Comparison of ENCODE assay signal across 14 cellular contexts in genomic region chr2:84799772-84800171, GRCh38.
DNase-seq lines count a peak whose midpoint lies in the region; ATAC-seq and TF ChIP-seq lines count a peak whose summit lies in the region.
"Had no signal": no experiment of that assay in that cellular context is flagged by ENCODE, and none has a peak within 500 bp of the region (broad histone marks: within the 10 kb centered on the region; RNA-seq: fewer than 3 reads in every experiment).

No MANE protein-coding gene starts in this region.

- H3K4me1 Mint-ChIP-seq in activated CD4-positive, alpha-beta T cell treated with anti-CD3 and anti-CD28 coated beads, Interleukin-2, amount 10 ng/mL, durations not matched to agents 24 days and 14 days, result peaks cover 15% of the 10 kb centered on the region
- peaks cover 13 to 54% (median 40%) of the 10 kb centered on the region in 7 donors for H3K4me1 Mint-ChIP-seq in naive thymus-derived CD4-positive, alpha-beta T cell
- H3K4me1 Mint-ChIP-seq: naive B cell had no signal

- H3K36me3 ChIP-seq in HUES48 (ENCODE audit: control insufficient read depth, insufficient read depth, low read length) (no peaks in the 10 kb centered on the region), BE2C (no peaks in the 10 kb centered on the region)
- H3K36me3 ChIP-seq in naive thymus-derived CD4-positive, alpha-beta T cell (ENCODE audit: control insufficient read depth in 2 of 3, insufficient read depth in 3 of 3, low read length in 3 of 3), result no peaks in the 10 kb centered on the region

- H3K36me3 Mint-ChIP-seq in activated CD4-positive, alpha-beta T cell treated with anti-CD3 and anti-CD28 coated beads, Interleukin-2, amount 10 ng/mL, durations not matched to agents 24 days and 14 days (ENCODE audit: low read depth), result peaks cover 4% of the 10 kb centered on the region
- H3K36me3 Mint-ChIP-seq in naive thymus-derived CD4-positive, alpha-beta T cell, result peaks cover 0 to 25% (median 3%) of the 10 kb centered on the region in 5 donors
- H3K36me3 Mint-ChIP-seq: naive B cell had no signal

- no peak overlapping the region for H3K9ac ChIP-seq in HUES48 (ENCODE audit: low read depth, low read length)

- POLR2A ChIA-PET in naive thymus-derived CD4-positive, alpha-beta T cell (lab: Charles Lee), result no interaction called here

- no peak for TF ChIP-seq CTCF in BE2C (IDR thresholded peaks at IDR 0.05; ENCODE audit: low read depth, low read length)

- H3K9me3 ChIP-seq in HUES48 (ENCODE audit: control insufficient read depth, insufficient read depth, low read length) (no peaks in the 10 kb centered on the region), BE2C (no peaks in the 10 kb centered on the region)
- no peaks in the 10 kb centered on the region for H3K9me3 ChIP-seq in naive thymus-derived CD4-positive, alpha-beta T cell (ENCODE audit: control insufficient read depth in 2 of 3, low read length in 3 of 3)

- peak; percentile 10 for ATAC-seq in GM21576 (IDR thresholded peaks at IDR 0.05; ENCODE audit: unreplicated experiment)
- ATAC-seq in naive thymus-derived CD4-positive, alpha-beta T cell, result no peak

- no peak overlapping the region for H3K27ac Mint-ChIP-seq in activated CD4-positive, alpha-beta T cell treated with anti-CD3 and anti-CD28 coated beads, Interleukin-2, amount 10 ng/mL, durations not matched to agents 24 days and 14 days
- peak overlapping the region in 8 of 9 donors; percentile 12 to 83 (median 66) for H3K27ac Mint-ChIP-seq in naive thymus-derived CD4-positive, alpha-beta T cell

- H3K27ac ChIP-seq in HUES48 (ENCODE audit: low read depth, low read length), result peak overlapping the region; percentile 78
- H3K27ac ChIP-seq in naive thymus-derived CD4-positive, alpha-beta T cell (ENCODE audit: low read depth, low read length), result no peak overlapping the region
- H3K27ac ChIP-seq: C4-2B had no signal

- H3K9me3 Mint-ChIP-seq in activated CD4-positive, alpha-beta T cell treated with anti-CD3 and anti-CD28 coated beads, Interleukin-2, amount 10 ng/mL, durations not matched to agents 24 days and 14 days, result peaks cover 6% of the 10 kb centered on the region
- peaks cover 0 to 19% (median 7%) of the 10 kb centered on the region in 11 donors for H3K9me3 Mint-ChIP-seq in naive thymus-derived CD4-positive, alpha-beta T cell

- H3K4me3 ChIP-seq in HUES48 (ENCODE audit: low read depth, low read length) (peak overlapping the region; percentile 40), BE2C (ENCODE audit: low read depth, low read length) (no peak overlapping the region)
- peak overlapping the region; percentile 25 for H3K4me3 ChIP-seq in naive thymus-derived CD4-positive, alpha-beta T cell (ENCODE audit: low read length)

- intact Hi-C loops in activated CD4-positive, alpha-beta T cell treated with anti-CD3 and anti-CD28 coated beads, Interleukin-2, amount 10 ng/mL, durations not matched to agents 24 days and 14 days (cut with micrococcal nuclease), result no loop called here
- intact Hi-C loops in naive thymus-derived CD4-positive, alpha-beta T cell (cut with micrococcal nuclease), result loop anchor here (1.0 to 2.0 kb wide), 2 partner anchors 17 kb away; no protein-coding TSS in a partner anchor

- no peaks in the 10 kb centered on the region for H3K27me3 ChIP-seq in HUES48 (ENCODE audit: control insufficient read depth, insufficient read depth, low read length)
- H3K27me3 ChIP-seq in naive thymus-derived CD4-positive, alpha-beta T cell (ENCODE audit: control insufficient read depth in 2 of 2, insufficient read depth in 2 of 2, low read length in 2 of 2), result no peaks in the 10 kb centered on the region
- H3K27me3 ChIP-seq in BE2C, result no peaks in the 10 kb centered on the region

- CTCF ChIA-PET in naive thymus-derived CD4-positive, alpha-beta T cell (lab: Charles Lee), result interaction anchor here (0.9 kb wide), 1 partner anchor 10 kb away, joined by 4 read pairs; no protein-coding TSS in a partner anchor

- H3K27me3 Mint-ChIP-seq in activated CD4-positive, alpha-beta T cell treated with anti-CD3 and anti-CD28 coated beads, Interleukin-2, amount 10 ng/mL, durations not matched to agents 24 days and 14 days, result peaks cover 6% of the 10 kb centered on the region
- H3K27me3 Mint-ChIP-seq in naive thymus-derived CD4-positive, alpha-beta T cell, result no peaks in the 10 kb centered on the region

- H3K4me1 ChIP-seq in HUES48 (ENCODE audit: control insufficient read depth, insufficient read depth, low read length), result peaks cover 13% of the 10 kb centered on the region
- peaks cover 6 to 12% of the 10 kb centered on the region in 2 donors for H3K4me1 ChIP-seq in naive thymus-derived CD4-positive, alpha-beta T cell (ENCODE audit: control insufficient read depth in 2 of 2, insufficient read depth in 2 of 2, low read length in 2 of 2)
- no peaks in the 10 kb centered on the region for H3K4me1 ChIP-seq in BE2C

- no peak for DNase-seq in activated CD4-positive, alpha-beta T cell treated with anti-CD3 and anti-CD28 coated beads, Interleukin-2, amount 10 ng/mL, durations not matched to agents 24 days and 14 days
- no peak for DNase-seq in activated CD4-positive, alpha-beta T cell treated with anti-CD3 and anti-CD28 coated beads for 48 hours
- no peak for DNase-seq in naive thymus-derived CD4-positive, alpha-beta T cell
- no peak for DNase-seq in NK-92 treated with Interleukin-12 subunit alpha and Interleukin-12 subunit beta, amount 100 ng/mL, for 24 hours (lab: John Stamatoyannopoulos, UW)
- DNase-seq in BE2C, result no peak
- DNase-seq in stimulated activated CD4-positive, alpha-beta T cell treated with anti-CD3 and anti-CD28 coated beads, Interleukin-4, amount 100 ng/mL, for 24 hours, result no peak
- DNase-seq: activated naive CD4-positive, alpha-beta T cell treated with Interleukin-2 at 50 U/mL for 16 hours; effector CD8-positive, alpha-beta T cell; naive B cell; NCI-H187; NCI-H446 had no signal

- peak overlapping the region; percentile 28 for H3K4me3 Mint-ChIP-seq in activated CD4-positive, alpha-beta T cell treated with anti-CD3 and anti-CD28 coated beads, Interleukin-2, amount 10 ng/mL, durations not matched to agents 24 days and 14 days
- H3K4me3 Mint-ChIP-seq in naive thymus-derived CD4-positive, alpha-beta T cell, result peak overlapping the region in 9 of 10 donors; percentile 42 to 79 (median 62)
